Comparison of ENCODE assay signal across 8 cellular contexts in the genomic region with DNA sequence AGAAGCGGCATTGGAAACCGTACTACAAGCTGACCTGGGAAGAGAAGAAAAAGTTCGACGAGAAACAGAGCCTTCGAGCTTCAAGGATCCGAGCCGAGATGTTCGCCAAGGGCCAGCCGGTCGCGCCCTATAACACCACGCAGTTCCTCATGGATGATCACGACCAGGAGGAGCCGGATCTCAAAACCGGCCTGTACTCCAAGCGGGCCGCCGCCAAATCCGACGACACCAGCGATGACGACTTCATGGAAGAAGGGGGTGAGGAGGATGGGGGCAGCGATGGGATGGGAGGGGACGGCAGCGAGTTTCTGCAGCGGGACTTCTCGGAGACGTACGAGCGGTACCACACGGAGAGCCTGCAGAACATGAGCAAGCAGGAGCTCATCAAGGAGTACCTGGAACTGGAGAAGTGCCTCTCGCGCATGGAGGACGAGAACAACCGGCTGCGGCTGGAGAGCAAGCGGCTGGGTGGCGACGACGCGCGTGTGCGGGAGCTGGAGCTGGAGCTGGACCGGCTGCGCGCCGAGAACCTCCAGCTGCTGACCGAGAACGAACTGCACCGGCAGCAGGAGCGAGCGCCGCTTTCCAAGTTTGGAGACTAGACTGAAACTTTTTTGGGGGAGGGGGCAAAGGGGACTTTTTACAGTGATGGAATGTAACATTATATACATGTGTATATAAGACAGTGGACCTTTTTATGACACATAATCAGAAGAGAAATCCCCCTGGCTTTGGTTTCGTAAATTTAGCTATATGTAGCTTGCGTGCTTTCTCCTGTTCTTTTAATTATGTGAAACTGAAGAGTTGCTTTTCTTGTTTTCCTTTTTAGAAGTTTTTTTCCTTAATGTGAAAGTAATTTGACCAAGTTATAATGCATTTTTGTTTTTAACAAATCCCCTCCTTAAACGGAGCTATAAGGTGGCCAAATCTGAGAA. TPM values are rescaled to one million over a fixed set of nuclear protein-coding genes. Genes with fewer than 3 reads are reported as not detected.
A peak's percentile ranks its signal among the peaks of the same experiment; 100 is the strongest.
DNase-seq lines count a peak whose midpoint lies in the region; ATAC-seq and TF ChIP-seq lines count a peak whose summit lies in the region.

No MANE protein-coding gene starts in this region.

- peaks cover 7% of the 10 kb centered on the region for H3K36me3 Mint-ChIP-seq in brain

- TF ChIP-seq CTCF in HEK293 (tag by site-specific recombination; IDR thresholded peaks at IDR 0.05) = no peak
- no peak for TF ChIP-seq CTCF in brain (conservative IDR thresholded peaks at IDR 0.05)

- H3K27ac Mint-ChIP-seq in brain = peak overlapping the region; percentile 100

- peaks cover 18% of the 10 kb centered on the region for H3K27me3 Mint-ChIP-seq in brain

- POLR2A ChIA-PET in HEK293 (lab: Yijun Ruan, JAX) = interaction anchor here (0.7 to 8.3 kb wide), 31 partner anchors 11 to 374 kb away, joined by 3 to 700 read pairs (median 6); a partner anchor contains a TSS

- peaks cover 44% of the 10 kb centered on the region for H3K4me1 Mint-ChIP-seq in brain

- H3K9me3 Mint-ChIP-seq in brain = peaks cover 0 to 6% (median 0%) of the 10 kb centered on the region in 5 experiments

- peak overlapping the region; percentile 61 for H3K4me3 ChIP-seq in HEK293 (ENCODE audit: low read depth, low read length)
- peak overlapping the region; percentile 47 for H3K4me3 ChIP-seq in SJSA1
- H3K4me3 ChIP-seq in iPS-18a (ENCODE audit: low read length) = peak overlapping the region; percentile 97

- H3K27ac ChIP-seq in HEK293 (ENCODE audit: extremely low read depth, low read depth, low read length) (peak overlapping the region; percentile 86), SJSA1 (peak overlapping the region; percentile 41), iPS-18a (ENCODE audit: low read length) (no peak overlapping the region)

- H3K4me1 ChIP-seq in HEK293 (ENCODE audit: control insufficient read depth, insufficient read depth, low read length) (peaks cover 10% of the 10 kb centered on the region; the same call in 1 of the 2 replicates), SJSA1 (replicated peaks) (peaks cover 22% of the 10 kb centered on the region), iPS-18a (ENCODE audit: control insufficient read depth, low read depth, low read length) (peaks cover 18% of the 10 kb centered on the region)

- H3K9me3 ChIP-seq in HEK293 (ENCODE audit: control insufficient read depth, insufficient read depth, low read depth, low read length) (no peaks in the 10 kb centered on the region), SJSA1 (replicated peaks) (no peaks in the 10 kb centered on the region), iPS-18a (ENCODE audit: control insufficient read depth, low read depth, low read length) (no peaks in the 10 kb centered on the region)

- intact Hi-C loops in sciatic nerve (cut with DNase I) = no loop called here

- H3K9ac ChIP-seq in iPS-18a (ENCODE audit: low read length) = peak overlapping the region; percentile 70

- peak; percentile 61 for DNase-seq in CD1c-positive myeloid dendritic cell (ENCODE audit: extremely low spot score)
- peak; percentile 63 to 71 for DNase-seq in SJSA1 (ENCODE audit: low read depth in 1 of 2, low spot score in 2 of 2)
- peak; percentile 87 for DNase-seq in sciatic nerve (ENCODE audit: low spot score)
- no peak for DNase-seq in epidermal melanocyte (ENCODE audit: insufficient read length, low spot score)

- CTCF ChIA-PET in HEK293 (lab: Yijun Ruan, JAX) = interaction anchor here (0.7 to 10.8 kb wide), 35 partner anchors 9 to 269 kb away, joined by 3 to 209 read pairs (median 4); a partner anchor contains a TSS

- H3K36me3 ChIP-seq in HEK293 (ENCODE audit: control insufficient read depth in 2 of 2, insufficient read depth in 1 of 2, low read length in 2 of 2) (peaks cover 0 to 6% of the 10 kb centered on the region in 2 experiments; a peak in 1 of 3 replicates), SJSA1 (peaks cover 17% of the 10 kb centered on the region), iPS-18a (ENCODE audit: control insufficient read depth, low read depth, low read length) (no peaks in the 10 kb centered on the region)

- ATAC-seq in sciatic nerve (peak; percentile 15), GM19467 (IDR thresholded peaks at IDR 0.05; ENCODE audit: unreplicated experiment) (no peak)

- peak overlapping the region; percentile 94 to 96 (median 95) for H3K4me3 Mint-ChIP-seq in brain

- H3K27me3 ChIP-seq in SJSA1 (replicated peaks) (no peaks in the 10 kb centered on the region), iPS-18a (ENCODE audit: control insufficient read depth, insufficient read depth, low read length) (no peaks in the 10 kb centered on the region)

TF ChIP-seq in HEK293, 187 proteins besides CTCF, POLR2A, EP300 and RAD21 (continues in another document):
- TF ChIP-seq ZFHX2 (tag by site-specific recombination; conservative IDR thresholded peaks at IDR 0.05) (no peak), KLF8 (tag by site-specific recombination; IDR thresholded peaks at IDR 0.05) (0 out of 2 replicates have a peak, but pooled peaks have one; percentile 4), ZNF302 (tag by site-specific recombination; IDR thresholded peaks at IDR 0.05; ENCODE audit: low read depth) (no peak), ZSCAN30 (tag by site-specific recombination; IDR thresholded peaks at IDR 0.05) (no peak), KLF9 (tag by site-specific recombination; IDR thresholded peaks at IDR 0.05; ENCODE audit: low read depth) (peak; percentile 40), HOXD13 (CRISPR knock-in tag; IDR thresholded peaks at IDR 0.05; ENCODE audit: borderline replicate concordance) (no peak), ZNF2 (tag by site-specific recombination; IDR thresholded peaks at IDR 0.05) (peak; percentile 56), ZNF23 (tag by site-specific recombination; IDR thresholded peaks at IDR 0.05; ENCODE audit: borderline replicate concordance) (no peak), ZEB2 (tag by site-specific recombination; IDR thresholded peaks at IDR 0.05) (peak; percentile 75), ZNF155 (tag by site-specific recombination; IDR thresholded peaks at IDR 0.05) (no peak), ZNF501 (tag by site-specific recombination; IDR thresholded peaks at IDR 0.05) (peak; percentile 78), ZNF341 (tag by site-specific recombination; IDR thresholded peaks at IDR 0.05; ENCODE audit: low read depth) (no peak), ZNF121 (tag by site-specific recombination; IDR thresholded peaks at IDR 0.05) (no peak)
- TF ChIP-seq, protein P1, sequence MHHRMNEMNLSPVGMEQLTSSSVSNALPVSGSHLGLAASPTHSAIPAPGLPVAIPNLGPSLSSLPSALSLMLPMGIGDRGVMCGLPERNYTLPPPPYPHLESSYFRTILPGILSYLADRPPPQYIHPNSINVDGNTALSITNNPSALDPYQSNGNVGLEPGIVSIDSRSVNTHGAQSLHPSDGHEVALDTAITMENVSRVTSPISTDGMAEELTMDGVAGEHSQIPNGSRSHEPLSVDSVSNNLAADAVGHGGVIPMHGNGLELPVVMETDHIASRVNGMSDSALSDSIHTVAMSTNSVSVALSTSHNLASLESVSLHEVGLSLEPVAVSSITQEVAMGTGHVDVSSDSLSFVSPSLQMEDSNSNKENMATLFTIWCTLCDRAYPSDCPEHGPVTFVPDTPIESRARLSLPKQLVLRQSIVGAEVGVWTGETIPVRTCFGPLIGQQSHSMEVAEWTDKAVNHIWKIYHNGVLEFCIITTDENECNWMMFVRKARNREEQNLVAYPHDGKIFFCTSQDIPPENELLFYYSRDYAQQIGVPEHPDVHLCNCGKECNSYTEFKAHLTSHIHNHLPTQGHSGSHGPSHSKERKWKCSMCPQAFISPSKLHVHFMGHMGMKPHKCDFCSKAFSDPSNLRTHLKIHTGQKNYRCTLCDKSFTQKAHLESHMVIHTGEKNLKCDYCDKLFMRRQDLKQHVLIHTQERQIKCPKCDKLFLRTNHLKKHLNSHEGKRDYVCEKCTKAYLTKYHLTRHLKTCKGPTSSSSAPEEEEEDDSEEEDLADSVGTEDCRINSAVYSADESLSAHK (tag by site-specific recombination; IDR thresholded peaks at IDR 0.05) = no peak; the same call in 1 of the 2 replicates
- TF ChIP-seq, protein P2, sequence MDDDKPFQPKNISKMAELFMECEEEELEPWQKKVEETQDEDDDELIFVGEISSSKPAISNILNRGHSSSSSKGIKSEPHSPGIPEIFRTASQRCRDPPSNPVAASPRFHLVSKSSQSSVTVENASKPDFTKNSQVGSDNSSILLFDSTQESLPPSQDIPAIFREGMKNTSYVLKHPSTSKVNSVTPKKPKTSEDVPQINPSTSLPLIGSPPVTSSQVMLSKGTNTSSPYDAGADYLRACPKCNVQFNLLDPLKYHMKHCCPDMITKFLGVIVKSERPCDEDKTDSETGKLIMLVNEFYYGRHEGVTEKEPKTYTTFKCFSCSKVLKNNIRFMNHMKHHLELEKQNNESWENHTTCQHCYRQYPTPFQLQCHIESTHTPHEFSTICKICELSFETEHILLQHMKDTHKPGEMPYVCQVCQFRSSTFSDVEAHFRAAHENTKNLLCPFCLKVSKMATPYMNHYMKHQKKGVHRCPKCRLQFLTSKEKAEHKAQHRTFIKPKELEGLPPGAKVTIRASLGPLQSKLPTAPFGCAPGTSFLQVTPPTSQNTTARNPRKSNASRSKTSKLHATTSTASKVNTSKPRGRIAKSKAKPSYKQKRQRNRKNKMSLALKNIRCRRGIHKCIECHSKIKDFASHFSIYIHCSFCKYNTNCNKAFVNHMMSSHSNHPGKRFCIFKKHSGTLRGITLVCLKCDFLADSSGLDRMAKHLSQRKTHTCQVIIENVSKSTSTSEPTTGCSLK (tag by site-specific recombination; IDR thresholded peaks at IDR 0.05) = no peak

RNA-seq across cellular contexts. Expression of a gene that starts 1.7 kb away (rescaled TPM):
- total RNA-seq in SJSA1 (2014; rRNA removed; shearing (Covaris generic)) = 7.2 and 7.3 TPM in 2 replicates
- polyA plus RNA-seq in brain (ENCODE audit: insufficient read depth, low read depth, low replicate concordance) = 10.8 TPM
- total RNA-seq in sciatic nerve = 39.1 TPM

RNA-seq across cellular contexts. Expression of a gene that starts 11.7 kb away (rescaled TPM):
- total RNA-seq in SJSA1 (2014; rRNA removed; shearing (Covaris generic)) = 8.0 and 10.0 TPM in 2 replicates
- 17.2 TPM for polyA plus RNA-seq in brain (ENCODE audit: insufficient read depth, low read depth, low replicate concordance)
- total RNA-seq in sciatic nerve = 6.8 TPM

RNA-seq across cellular contexts. Expression of a gene that starts 14.4 kb away (rescaled TPM):
- total RNA-seq in SJSA1 (2014; rRNA removed; shearing (Covaris generic)) = 0.89 and 1.6 TPM in 2 replicates
- 7.6 TPM for polyA plus RNA-seq in brain (ENCODE audit: insufficient read depth, low read depth, low replicate concordance)
- 26.4 TPM for total RNA-seq in sciatic nerve

RNA-seq across cellular contexts. Expression of a gene that starts 17.6 kb away (rescaled TPM):
- 17.5 and 92.5 TPM in 2 replicates for total RNA-seq in SJSA1 (2014; rRNA removed; shearing (Covaris generic))
- 35.8 TPM for polyA plus RNA-seq in brain (ENCODE audit: insufficient read depth, low read depth, low replicate concordance)
- 79.4 TPM for total RNA-seq in sciatic nerve

Comparison
In these comparisons a context has a peak if more than half of its experiments do, and no peak if none do; other contexts are left out.
1. H3K4me3 ChIP-seq: peak in every context shown above with its lines; median percentile 97 in iPS-18a; 61 in HEK293; 47 in SJSA1.
2. RNA of a gene that starts 14.4 kb away (total RNA-seq): 26.4 TPM in sciatic nerve (single experiment); 0.89 to 1.6 TPM in SJSA1; every median in the first group is over 10 times any median in the second.